In the genomic region with DNA sequence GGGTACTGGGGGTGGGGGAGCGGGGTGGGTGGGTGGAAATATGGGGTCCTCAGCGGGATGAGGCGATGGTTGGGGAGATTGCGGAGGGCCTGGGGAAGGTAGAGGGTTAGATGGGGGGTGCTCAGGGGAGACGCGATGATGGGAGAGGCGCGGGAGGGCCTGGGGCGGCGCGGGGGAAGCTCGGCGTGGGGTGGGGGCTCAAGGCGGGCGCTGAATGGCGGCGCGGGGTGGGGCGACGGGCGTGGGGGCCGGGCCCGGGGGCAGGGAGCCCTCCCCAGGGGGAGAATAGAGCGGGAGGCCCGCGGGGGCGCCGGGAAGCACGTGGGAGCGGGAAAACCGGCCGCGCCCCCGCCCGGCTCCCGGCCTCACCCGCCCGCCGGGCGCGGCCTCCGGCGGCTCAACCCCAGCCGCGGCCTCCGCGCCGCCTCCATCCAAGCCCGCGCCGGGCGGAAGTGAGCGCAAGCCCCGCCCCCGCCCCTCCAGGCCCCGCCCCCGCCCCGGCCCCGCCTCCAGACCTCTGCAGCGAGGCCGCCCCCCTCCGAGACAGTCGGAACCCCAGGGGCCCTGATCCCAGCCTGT, we compare ENCODE assay signal across 8 cellular contexts. TPM values are rescaled to one million over a fixed set of nuclear protein-coding genes. Genes with fewer than 3 reads are reported as not detected.
DNase-seq lines count a peak whose midpoint lies in the region; FAIRE-seq and TF ChIP-seq lines count a peak whose summit lies in the region.

A gene with protein sequence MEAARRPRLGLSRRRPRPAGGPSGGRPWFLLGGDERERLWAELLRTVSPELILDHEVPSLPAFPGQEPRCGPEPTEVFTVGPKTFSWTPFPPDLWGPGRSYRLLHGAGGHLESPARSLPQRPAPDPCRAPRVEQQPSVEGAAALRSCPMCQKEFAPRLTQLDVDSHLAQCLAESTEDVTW (minus strand): TSS at position 454 of the 579 bp plus-strand sequence. CDS start 23 bp downstream, at position 431.

- DNase-seq in NCI-H82 (lab: John Stamatoyannopoulos, UW) (peak; percentile 83), NCI-H82 treated with DMSO at 0.1 percent for 48 hours (lab: John Stamatoyannopoulos, UW; ENCODE audit: unreplicated experiment) (no peak), H9 (peak; percentile 81), MG63 (peak; percentile 63), H1 (ENCODE audit: low read depth in 1 of 2, low spot score in 2 of 2) (no peak), mesendoderm (peak; percentile 63)
- DNase-seq in activated CD4-positive, alpha-beta T cell treated with anti-CD3 and anti-CD28 coated beads for 4 hours, result peak; percentile 51 to 83
- DNase-seq in stimulated activated CD8-positive, alpha-beta memory T cell treated with anti-CD3 and anti-CD28 coated beads, Interleukin-4, amount 100 ng/mL, for 48 hours, result peak; percentile 78

- H4K5ac ChIP-seq in H9 (ENCODE audit: insufficient read length, low read depth, low read length) (no peak within 1 kb of the TSS), H1 (ENCODE audit: insufficient read length, low read depth, low read length) (peak within 1 kb of the TSS; percentile 92), mesendoderm (ENCODE audit: low read length) (no peak within 1 kb of the TSS)

- no peaks in the 10 kb centered on the region for H3K79me1 ChIP-seq in H9 (ENCODE audit: insufficient read depth, low read depth, low read length, poor library complexity, severe bottlenecking)
- H3K79me1 ChIP-seq in H1 (ENCODE audit: low read depth, low read length), result peaks cover 2% of the 10 kb centered on the region; the same call in 1 of the 2 replicates
- H3K79me1 ChIP-seq in mesendoderm (ENCODE audit: low read length), result peaks cover 7% of the 10 kb centered on the region

- no peak within 1 kb of the TSS; the same call in 1 of the 2 replicates for H3K14ac ChIP-seq in H9 (ENCODE audit: insufficient read depth, low read length)
- no peak within 1 kb of the TSS for H3K14ac ChIP-seq in H1 (ENCODE audit: insufficient read length)

- H3K79me2 ChIP-seq in H9 (ENCODE audit: insufficient read depth, low read length), result no peaks in the 10 kb centered on the region; the same call in 1 of the 2 replicates
- H3K79me2 ChIP-seq in H1 (ENCODE audit: control insufficient read depth in 1 of 2, insufficient read depth in 2 of 2, low read length in 2 of 2), result peaks cover 0 to 26% of the 10 kb centered on the region in 2 experiments; a peak in 1 of 4 replicates
- peaks cover 12% of the 10 kb centered on the region for H3K79me2 ChIP-seq in mesendoderm (ENCODE audit: control insufficient read depth, insufficient read depth, low read length)

- H3K4me2 ChIP-seq in H9 (ENCODE audit: insufficient read depth, insufficient read length, low read length) (peak within 1 kb of the TSS; percentile 68), H1 (ENCODE audit: insufficient read depth in 1 of 2, low read depth in 2 of 2, low read length in 2 of 2) (peak within 1 kb of the TSS; percentile 1 to 79), mesendoderm (ENCODE audit: low read length) (peak within 1 kb of the TSS; percentile 70)

- H2BK15ac ChIP-seq in H9 (ENCODE audit: low read depth, low read length) (no peak within 1 kb of the TSS), H1 (ENCODE audit: low read length) (no peak within 1 kb of the TSS), mesendoderm (replicated peaks; ENCODE audit: low read depth) (no peak within 1 kb of the TSS)

- TF ChIP-seq POLR2A in H1 (IDR thresholded peaks at IDR 0.05; ENCODE audit: control extremely low read depth in 1 of 2, low read depth in 2 of 2, low read length in 2 of 2), result peak in 1 of 2 experiments; percentile 55; a peak in 2 of 3 replicates

- peaks cover 6 to 11% (median 8%) of the 10 kb centered on the region in 3 experiments; a peak in 6 of 7 replicates for H3K36me3 Mint-ChIP-seq in H9 (ENCODE audit: insufficient read depth in 1 of 3, low read depth in 3 of 3)

- no peak for TF ChIP-seq CTCF in H9 (conservative IDR thresholded peaks at IDR 0.05)
- no peak for TF ChIP-seq CTCF in H1 (IDR thresholded peaks at IDR 0.05; ENCODE audit: control extremely low read depth in 1 of 3, insufficient read depth in 1 of 3, low read depth in 1 of 3, low read length in 3 of 3)

- H3K4ac ChIP-seq in H9 (ENCODE audit: low read depth, low read length) (no peak within 1 kb of the TSS), H1 (replicated peaks; ENCODE audit: insufficient read length, low read depth, low read length) (peak within 1 kb of the TSS; percentile 78), mesendoderm (ENCODE audit: low read depth, low read length) (peak within 1 kb of the TSS; percentile 83)

- no peak within 1 kb of the TSS for H2AK5ac ChIP-seq in H9 (ENCODE audit: insufficient read length, low read length)
- no peak within 1 kb of the TSS for H2AK5ac ChIP-seq in H1 (ENCODE audit: low read depth, low read length)
- peak within 1 kb of the TSS; percentile 37 for H2AK5ac ChIP-seq in mesendoderm (ENCODE audit: low read length)

- H3K9me3 ChIP-seq in H9 (ENCODE audit: control insufficient read depth, low read depth, low read length), result no peaks in the 10 kb centered on the region
- no peaks in the 10 kb centered on the region for H3K9me3 ChIP-seq in MG63
- H3K9me3 ChIP-seq in H1 (ENCODE audit: insufficient read depth in 2 of 2, low read depth in 1 of 2, low read length in 1 of 2), result no peaks in the 10 kb centered on the region

- peak within 1 kb of the TSS; percentile 73 to 85 for H3K4me3 Mint-ChIP-seq in H9

- H2BK20ac ChIP-seq in H9 (ENCODE audit: low read depth, low read length, poor library complexity, severe bottlenecking) (no peak within 1 kb of the TSS), H1 (ENCODE audit: low read length) (no peak within 1 kb of the TSS)

- no peaks in the 10 kb centered on the region for H3K9me3 Mint-ChIP-seq in H9

- H3K56ac ChIP-seq in H9 (ENCODE audit: insufficient read length, low read depth, low read length), result no peak within 1 kb of the TSS
- H3K56ac ChIP-seq in H1 (replicated peaks; ENCODE audit: insufficient read length, low read depth, low read length), result peak within 1 kb of the TSS; percentile 77
- peak within 1 kb of the TSS; percentile 90 for H3K56ac ChIP-seq in mesendoderm (ENCODE audit: low read length)

- no peak within 1 kb of the TSS for H3T11ph ChIP-seq in H9 (ENCODE audit: low read length)

- peaks cover 5% of the 10 kb centered on the region for H3K23me2 ChIP-seq in H9 (ENCODE audit: insufficient read length, low read depth, low read length, poor library complexity, severe bottlenecking)
- H3K23me2 ChIP-seq in H1 (ENCODE audit: low read depth, low read length), result peaks cover 4% of the 10 kb centered on the region; the same call in 1 of the 2 replicates

- no peak for TF ChIP-seq EP300 in H1 (IDR thresholded peaks at IDR 0.05; ENCODE audit: borderline replicate concordance in 1 of 2, low read depth in 2 of 2, low read length in 2 of 2)

- H4K20me1 ChIP-seq in H9 (ENCODE audit: control insufficient read depth, insufficient read depth, insufficient read length) (no peaks in the 10 kb centered on the region), H1 (replicated peaks in 1 of 2; ENCODE audit: control insufficient read depth in 1 of 2, insufficient read depth in 2 of 2, low read length in 2 of 2) (peaks cover 4 to 9% of the 10 kb centered on the region in 2 experiments)

- peak within 1 kb of the TSS in 2 of 3 experiments; percentile 52 to 79; a peak in 2 of 7 replicates for H3K27ac Mint-ChIP-seq in H9

- H3K27ac ChIP-seq in H9 (ENCODE audit: insufficient read length, low read depth, low read length) (no peak within 1 kb of the TSS), H1 (ENCODE audit: low read depth, low read length) (peak within 1 kb of the TSS; percentile 9; the same call in 1 of the 2 replicates), mesendoderm (ENCODE audit: low read depth, low read length) (peak within 1 kb of the TSS; percentile 84)

- CTCF ChIA-PET in H1 (lab: Charles Lee; ENCODE audit: partially characterized antibody), result interaction anchor here (0.7 to 14.1 kb wide), 40 partner anchors 9 to 248 kb away, joined by 3 to 154 read pairs (median 5); no protein-coding TSS in a partner anchor

- H3K18ac ChIP-seq in H9 (ENCODE audit: insufficient read length, low read depth, low read length) (no peak within 1 kb of the TSS), H1 (ENCODE audit: extremely low read depth, low read length) (peak within 1 kb of the TSS; percentile 90), mesendoderm (ENCODE audit: low read length) (peak within 1 kb of the TSS; percentile 90)

- POLR2A ChIA-PET in H1 (lab: Charles Lee; ENCODE audit: partially characterized antibody), result interaction anchor here (0.6 to 2.1 kb wide), 10 partner anchors 10 to 187 kb away, joined by 3 to 16 read pairs (median 4); no protein-coding TSS in a partner anchor

- H3K27me3 Mint-ChIP-seq in H9 (ENCODE audit: low read depth), result no peaks in the 10 kb centered on the region

- no CpG with 5 or more reads among the region's 63 CpGs for WGBS in H9 (ENCODE audit: extremely low coverage, insufficient read length, low lambda C conversion rate)
- WGBS in H1 (ENCODE audit: extremely low coverage in 1 of 2, insufficient coverage in 1 of 2, insufficient read length in 1 of 2, insufficient replicate concordance in 2 of 2, low coverage in 1 of 2, low lambda C conversion rate in 2 of 2, missing lambda C conversion rate in 1 of 2), 2 experiments, result 0% methylated on average over 4 of the region's 63 CpGs; no CpG with 5 or more reads in 1 of the 2 experiments
- WGBS in mesendoderm (ENCODE audit: extremely low coverage, insufficient coverage, low lambda C conversion rate), result no CpG with 5 or more reads among the region's 63 CpGs

- no peak within 1 kb of the TSS for H2AFZ ChIP-seq in H9 (ENCODE audit: low read length)
- no peak within 1 kb of the TSS; the same call in 1 of the 2 replicates for H2AFZ ChIP-seq in H1 (ENCODE audit: low read length)

- FAIRE-seq in H1 (lab: Jason Lieb, UNC), result no peak

- no peak within 1 kb of the TSS for H2BK120ac ChIP-seq in H9 (ENCODE audit: low read depth, low read length, poor library complexity, severe bottlenecking)
- H2BK120ac ChIP-seq in H1 (replicated peaks; ENCODE audit: low read depth, low read length), result peak within 1 kb of the TSS; percentile 43
- no peak within 1 kb of the TSS for H2BK120ac ChIP-seq in mesendoderm (ENCODE audit: low read depth, low read length)

- H4K8ac ChIP-seq in H9 (replicated peaks; ENCODE audit: insufficient read length, low read depth, low read length) (no peak within 1 kb of the TSS), H1 (ENCODE audit: extremely low read depth, insufficient read depth, low read length) (peak within 1 kb of the TSS; percentile 87), mesendoderm (ENCODE audit: low read depth, low read length) (no peak within 1 kb of the TSS)

- H3K23ac ChIP-seq in H9 (ENCODE audit: insufficient read length, low read depth, low read length), result no peak within 1 kb of the TSS
- no peak within 1 kb of the TSS for H3K23ac ChIP-seq in H1 (ENCODE audit: insufficient read length)
- H3K23ac ChIP-seq in mesendoderm (ENCODE audit: low read length), result peak within 1 kb of the TSS; percentile 66

- H2BK12ac ChIP-seq in H9 (ENCODE audit: insufficient read length, low read depth, low read length) (peak within 1 kb of the TSS; percentile 32), H1 (ENCODE audit: low read depth, low read length) (peak within 1 kb of the TSS; percentile 50; the same call in 1 of the 2 replicates)

- peak within 1 kb of the TSS; percentile 80 for H3K4me3 ChIP-seq in MG63
- H3K4me3 ChIP-seq in H1 (ENCODE audit: extremely low read depth in 1 of 4, insufficient read depth in 2 of 4, low read depth in 3 of 4, low read length in 4 of 4), result peak within 1 kb of the TSS; percentile 51 to 74 (median 60)
- H3K4me3 ChIP-seq in mesendoderm (ENCODE audit: low read length), result peak within 1 kb of the TSS; percentile 36

- H3K27me3 ChIP-seq in H9 (ENCODE audit: insufficient read depth, low read length), result no peaks in the 10 kb centered on the region
- no peaks in the 10 kb centered on the region for H3K27me3 ChIP-seq in MG63
- no peaks in the 10 kb centered on the region for H3K27me3 ChIP-seq in H1 (replicated peaks in 1 of 4; ENCODE audit: control insufficient read depth in 3 of 4, extremely low read depth in 1 of 4, insufficient read depth in 3 of 4, low read length in 3 of 4)
- H3K27me3 ChIP-seq in mesendoderm (ENCODE audit: insufficient read depth, low read length, poor library complexity), result no peaks in the 10 kb centered on the region

- peak within 1 kb of the TSS; percentile 57 for H3K9ac ChIP-seq in H9 (ENCODE audit: extremely low read depth, insufficient read length, low read length)
- H3K9ac ChIP-seq in H1 (replicated peaks in 1 of 4; ENCODE audit: extremely low read depth in 1 of 4, low read depth in 3 of 4, low read length in 3 of 4), result peak within 1 kb of the TSS; percentile 13 to 54 (median 28); a peak in 3 of 7 replicates
- H3K9ac ChIP-seq in mesendoderm (ENCODE audit: low read length), result peak within 1 kb of the TSS; percentile 85

- peaks cover 10 to 15% of the 10 kb centered on the region in 2 experiments for H3K4me1 Mint-ChIP-seq in H9

- no peak within 1 kb of the TSS for H2BK5ac ChIP-seq in H9 (ENCODE audit: insufficient read length, low read length)
- H2BK5ac ChIP-seq in H1 (ENCODE audit: low read depth, low read length), result peak within 1 kb of the TSS; percentile 75; the same call in 1 of the 2 replicates
- no peak within 1 kb of the TSS for H2BK5ac ChIP-seq in mesendoderm (ENCODE audit: low read length)

- H4K91ac ChIP-seq in H9 (ENCODE audit: insufficient read length, low read depth, low read length) (no peak within 1 kb of the TSS), H1 (replicated peaks; ENCODE audit: insufficient read length, low read length) (peak within 1 kb of the TSS; percentile 81)

- TF ChIP-seq RAD21 in H1 (IDR thresholded peaks at IDR 0.05 in 1 of 2, conservative IDR thresholded peaks at IDR 0.05 in 1 of 2; ENCODE audit: low read depth in 2 of 2, low read length in 2 of 2), result no peak

- H3K4me1 ChIP-seq in H9 (ENCODE audit: insufficient read depth, low read length) (no peaks in the 10 kb centered on the region), H1 (replicated peaks in 1 of 4; ENCODE audit: control insufficient read depth in 3 of 4, insufficient read depth in 4 of 4, low read length in 3 of 4) (peaks cover 0 to 22% (median 8%) of the 10 kb centered on the region in 4 experiments; a peak in 6 of 7 replicates), mesendoderm (ENCODE audit: control insufficient read depth, low read depth, low read length) (no peaks in the 10 kb centered on the region)

- H3K36me3 ChIP-seq in MG63 (peaks cover 5% of the 10 kb centered on the region), H1 (ENCODE audit: control insufficient read depth in 2 of 4, insufficient read depth in 4 of 4, low read length in 3 of 4) (peaks cover 0 to 3% (median 1%) of the 10 kb centered on the region in 4 experiments; a peak in 3 of 8 replicates), mesendoderm (ENCODE audit: control insufficient read depth, insufficient read depth, low read length) (no peaks in the 10 kb centered on the region)

RNA-seq across cellular contexts. Expression of the gene that starts here (rescaled TPM):
- total RNA-seq in H9 (2021), result 119 and 125 TPM in 2 replicates
- total RNA-seq in MG63 (2014; rRNA removed; shearing (Covaris generic); ENCODE audit: low replicate concordance), result 30.4 and 75.0 TPM in 2 replicates
- 99.8 and 103 TPM in 2 replicates for total RNA-seq in H1 (2021; fragmentation: NEBNext Ultra II Directional; extraction: Animal tissue kit (Norgen Biotek cat#: 25700))
- polyA plus RNA-seq in H1 (2011; rRNA removed), result 58.4 and 106 TPM in 2 replicates
- 49.4 TPM for polyA plus RNA-seq in H1 (2011; cell fraction: cytosol; rRNA removed)
- polyA plus RNA-seq in H1 (2011; cell fraction: nucleus; rRNA removed), result 69.8 TPM
- 51.1 to 69.6 TPM (median 60.7 TPM) in 4 replicates for polyA plus RNA-seq in H1 (2012, experiment 1 of 2)
- polyA plus RNA-seq in H1 (2012, experiment 2 of 2), result 65.5 TPM
- 95.7 TPM for polyA plus RNA-seq in H1 (2013, experiment 1 of 2)
- 90.2 TPM for polyA plus RNA-seq in H1 (2013, experiment 2 of 2)
- 5.5 and 6.4 TPM in 2 replicates for polyA minus RNA-seq in H1 (2011; rRNA and poly(A)+ RNA removed)
- polyA minus RNA-seq in H1 (2011; cell fraction: cytosol; rRNA and poly(A)+ RNA removed), result 32.8 TPM
- 18.1 TPM for polyA minus RNA-seq in H1 (2011; cell fraction: nucleus; rRNA and poly(A)+ RNA removed)
- 85.8 TPM for polyA plus RNA-seq in mesendoderm (2013, experiment 1 of 2)
- polyA plus RNA-seq in mesendoderm (2013, experiment 2 of 2), result 84.4 TPM

Comparison
In these comparisons a context has a peak if more than half of its experiments do, and no peak if none do; other contexts are left out.
1. DNase-seq: peak in NCI-H82 (single experiment), H9 (single experiment), MG63 (single experiment), activated CD4-positive, alpha-beta T cell treated with anti-CD3 and anti-CD28 coated beads for 4 hours (2 of 2), mesendoderm (single experiment) and stimulated activated CD8-positive, alpha-beta memory T cell treated with anti-CD3 and anti-CD28 coated beads, Interleukin-4, amount 100 ng/mL, for 48 hours (single experiment); none in NCI-H82 treated with DMSO at 0.1 percent for 48 hours (single experiment) and H1 (0 of 2).
2. H3K9ac ChIP-seq: peak in every context shown above with its lines; median percentile 85 in mesendoderm; 57 in H9; 28 in H1.
3. Peak in every context shown above with its lines, with median percentiles within 50 percentile points of each other: H3K4me2 ChIP-seq and H3K4me3 ChIP-seq.